31 cellular contexts compared by ENCODE assay signal in genomic region chr2:150900913-150901312, GRCh38.
"Had no signal": no experiment of that assay in that cellular context is flagged by ENCODE, and none has a peak within 500 bp of the region (broad histone marks: within the 10 kb centered on the region; RNA-seq: fewer than 3 reads in every experiment).

No MANE protein-coding gene starts in this region.

- FAIRE-seq: endothelial cell of umbilical vein had no signal

- H3K4me2 ChIP-seq: hepatocyte, smooth muscle cell had no signal

- H2AFZ ChIP-seq: hepatocyte had no signal

- H3K27me3 ChIP-seq: esophagus muscularis mucosa, foreskin keratinocyte, gastroesophageal sphincter, heart left ventricle, hepatocyte, right lobe of liver, suprapubic skin, transverse colon, upper lobe of right lung, uterus had no signal

- DNase-seq: dermis blood vessel endothelial cell; effector memory CD4-positive, alpha-beta T cell; foreskin keratinocyte; heart left ventricle; immature natural killer cell; islet precursor cell; kidney glomerular epithelial cell; left colon; left ventricle myocardium inferior; lower lobe of right lung; naive thymus-derived CD8-positive, alpha-beta T cell; nephron progenitor cell; nucleus accumbens; psoas muscle; right lobe of liver; stimulated activated CD4-positive, alpha-beta T cell treated with anti-CD3 and anti-CD28 coated beads, Interleukin-12 subunit alpha, Interleukin-12 subunit beta, amount 100 ng/mL, for 4 hours; stimulated activated CD4-positive, alpha-beta T cell treated with anti-CD3 and anti-CD28 coated beads, Interleukin-1b, Interleukin-23, amount 100 ng/mL, for 48 hours; stimulated activated CD4-positive, alpha-beta T cell treated with anti-CD3 and anti-CD28 coated beads, Interleukin-4, amount 100 ng/mL, for 1 hour; stimulated activated CD8-positive, alpha-beta memory T cell treated with anti-CD3 and anti-CD28 coated beads, Interleukin-4, amount 100 ng/mL, for 48 hours; stimulated activated naive CD4-positive, alpha-beta T cell; stimulated activated naive CD8-positive, alpha-beta T cell treated with anti-CD3 and anti-CD28 coated beads, Interleukin-15, amount 100 ng/mL, for 72 hours; transverse colon; upper lobe of right lung; uterus had no signal

- H3K9me3 ChIP-seq: psoas muscle, right lobe of liver, transverse colon, uterus had no signal

- H3K79me2 ChIP-seq: hepatocyte had no signal

- H3K36me3 ChIP-seq: esophagus muscularis mucosa, gastroesophageal sphincter, heart left ventricle, left ventricle myocardium inferior, lower lobe of right lung, right lobe of liver, suprapubic skin, transverse colon, upper lobe of right lung, uterus had no signal

- H3K27ac ChIP-seq: coronary artery, esophagus muscularis mucosa, foreskin keratinocyte, gastroesophageal sphincter, heart left ventricle, hepatocyte, left ventricle myocardium inferior, lower lobe of right lung, psoas muscle, right lobe of liver, suprapubic skin, transverse colon, upper lobe of right lung, uterus had no signal

- H3K4me3 ChIP-seq: coronary artery, esophagus muscularis mucosa, gastroesophageal sphincter, heart left ventricle, hepatocyte, left ventricle myocardium inferior, lower lobe of right lung, psoas muscle, right lobe of liver, smooth muscle cell, suprapubic skin, transverse colon, upper lobe of right lung, uterus had no signal

- H3K4me1 ChIP-seq: esophagus muscularis mucosa, foreskin keratinocyte, gastroesophageal sphincter, heart left ventricle, left ventricle myocardium inferior, lower lobe of right lung, psoas muscle, right lobe of liver, suprapubic skin, transverse colon, upper lobe of right lung, uterus had no signal

- ATAC-seq: foreskin keratinocyte; gastroesophageal sphincter; heart left ventricle; left colon; lower lobe of right lung; naive thymus-derived CD8-positive, alpha-beta T cell; psoas muscle; right lobe of liver; stimulated activated naive CD8-positive, alpha-beta T cell treated with anti-CD3 and anti-CD28 coated beads, Interleukin-15, amount 100 ng/mL, for 72 hours; upper lobe of right lung had no signal
